19 cellular contexts compared by ENCODE assay signal in genomic region chr12:32828552-32828951, GRCh38.
"Had no signal": no experiment of that assay in that cellular context is flagged by ENCODE, and none has a peak within 500 bp of the region (broad histone marks: within the 10 kb centered on the region; RNA-seq: fewer than 3 reads in every experiment).

No MANE protein-coding gene starts in this region.

- H3K36me3 ChIP-seq: tibial artery, uterus, WERI-Rb-1 had no signal

- DNase-seq: activated CD4-positive, alpha-beta T cell treated with anti-CD3 and anti-CD28 coated beads, Interleukin-2, amount 50 U/mL, for 4 hours; amniotic stem cell; caudate nucleus; foreskin melanocyte; kidney; mucosa of descending colon; naive thymus-derived CD8-positive, alpha-beta T cell; stimulated activated CD4-positive, alpha-beta T cell treated with anti-CD3 and anti-CD28 coated beads, Interleukin-12 subunit alpha, Interleukin-12 subunit beta, amount 100 ng/mL, for 4 hours; stimulated activated CD4-positive, alpha-beta T cell treated with anti-CD3 and anti-CD28 coated beads, Interleukin-1b, Interleukin-23, amount 100 ng/mL, for 48 hours; stimulated activated CD8-positive, alpha-beta memory T cell treated with anti-CD3 and anti-CD28 coated beads, Interleukin-4, amount 100 ng/mL, for 48 hours; stimulated activated naive CD4-positive, alpha-beta T cell; substantia nigra; T-helper 17 cell; tibial artery; uterus; WERI-Rb-1 had no signal

- H3K9me3 ChIP-seq: mucosa of descending colon, tibial artery, uterus had no signal

- H3K4me1 ChIP-seq: parathyroid adenoma, tibial artery, uterus had no signal

- ATAC-seq: left lobe of liver; mucosa of descending colon; naive thymus-derived CD8-positive, alpha-beta T cell; T-helper 17 cell had no signal

- H3K4me1 Mint-ChIP-seq: T-helper 17 cell had no signal

- H3K27ac Mint-ChIP-seq: activated naive CD8-positive, alpha-beta T cell; naive thymus-derived CD8-positive, alpha-beta T cell; T-helper 17 cell had no signal

- H3K9me3 Mint-ChIP-seq: naive thymus-derived CD8-positive, alpha-beta T cell had no signal

- H3K4me3 Mint-ChIP-seq: activated naive CD8-positive, alpha-beta T cell; naive thymus-derived CD8-positive, alpha-beta T cell; T-helper 17 cell had no signal

- H3K36me3 Mint-ChIP-seq: activated naive CD8-positive, alpha-beta T cell; naive thymus-derived CD8-positive, alpha-beta T cell had no signal

- H3K4me3 ChIP-seq: mucosa of descending colon, tibial artery, uterus had no signal

- H3K27me3 ChIP-seq: tibial artery, uterus had no signal
